Comparison of ENCODE assay signal across 24 cellular contexts in the genomic region with DNA sequence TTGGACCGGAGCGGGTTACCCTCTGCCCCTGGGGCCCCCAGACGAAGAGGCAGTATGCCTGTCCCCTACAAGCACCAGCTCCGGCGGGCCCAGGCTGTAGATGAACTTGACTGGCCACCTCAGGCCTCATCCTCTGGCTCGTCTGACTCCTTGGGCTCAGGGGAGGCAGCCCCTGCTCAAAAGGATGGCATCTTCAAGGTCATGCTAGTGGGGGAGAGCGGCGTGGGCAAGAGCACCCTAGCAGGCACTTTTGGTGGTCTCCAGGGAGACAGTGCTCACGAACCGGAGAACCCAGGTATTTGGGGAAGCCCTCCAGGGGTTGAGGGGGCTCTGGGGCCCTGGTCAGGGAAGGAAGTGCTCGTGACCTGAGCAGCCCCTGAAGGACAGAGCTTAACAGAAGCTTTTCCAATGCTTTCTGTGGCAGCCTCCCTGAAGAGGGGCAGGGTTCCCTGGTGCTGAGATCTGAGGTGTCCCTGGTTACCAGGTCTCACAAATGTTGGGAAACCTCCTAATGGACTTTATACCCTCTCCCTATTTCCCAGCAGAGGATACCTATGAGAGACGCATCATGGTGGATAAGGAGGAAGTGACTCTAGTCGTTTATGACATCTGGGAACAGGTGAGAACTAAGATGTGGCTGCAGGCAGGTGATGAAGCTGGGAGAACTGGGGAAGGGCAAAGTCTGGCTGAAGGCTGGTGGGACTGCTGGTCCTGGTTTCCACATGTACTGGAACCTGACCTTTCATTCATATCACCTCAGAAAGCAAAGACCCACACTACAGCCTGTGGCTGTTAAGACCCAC. TPM values are rescaled to one million over a fixed set of nuclear protein-coding genes. Genes with fewer than 3 reads are reported as not detected.
DNase-seq lines count a peak whose midpoint lies in the region; ATAC-seq, FAIRE-seq and TF ChIP-seq lines count a peak whose summit lies in the region.
"Had no signal": no experiment of that assay in that cellular context is flagged by ENCODE, and none has a peak within 500 bp of the region (broad histone marks: within the 10 kb centered on the region; RNA-seq: fewer than 3 reads in every experiment).

No MANE protein-coding gene starts in this region.

- DNase-seq in natural killer cell (no peak), astrocyte (ENCODE audit: low read depth) (no peak), HT-29 (ENCODE audit: low spot score) (no peak), CD1c-positive myeloid dendritic cell (ENCODE audit: extremely low spot score) (no peak), dedifferentiated amniotic fluid mesenchymal stem cell (ENCODE audit: extremely low spot score) (no peak), NCI-H2107 (lab: John Stamatoyannopoulos, UW) (no peak)
- no peak for DNase-seq in natural killer cell treated with Interleukin-12 subunit alpha and Interleukin-12 subunit beta and Interleukin-15 and Interleukin-18, amount 100 ng/mL, for 72 hours (ENCODE audit: low spot score)
- no peak for DNase-seq in naive thymus-derived CD4-positive, alpha-beta T cell
- DNase-seq: ACHN; activated CD8-positive, alpha-beta T cell treated with anti-CD3 and anti-CD28 coated beads, Interleukin-2, amount 10 ng/mL, durations not matched to agents 7 days and 5 days; activated naive CD4-positive, alpha-beta T cell treated with anti-CD3 and anti-CD28 coated beads, Interleukin-2, amount 50 U/mL, for 16 hours; activated T-cell treated with anti-CD3 and anti-CD28 coated beads, Interleukin-2, amount 50 U/mL, for 4 hours; colonic mucosa; EL; GM23248; heart left ventricle; islet precursor cell; Karpas-422; NCI-H1105 treated with DMSO at 0.1 percent for 48 hours; NCI-H2171; NCI-H526 treated with DMSO at 0.1 percent for 48 hours; SHP77 had no signal

- peak overlapping the region; percentile 50 for H3K4me3 Mint-ChIP-seq in natural killer cell
- no peak overlapping the region for H3K4me3 Mint-ChIP-seq in natural killer cell treated with Interleukin-12 subunit alpha and Interleukin-12 subunit beta and Interleukin-15 and Interleukin-18, amount 100 ng/mL, for 72 hours
- H3K4me3 Mint-ChIP-seq in astrocyte (ENCODE audit: unreplicated experiment): peak overlapping the region; percentile 45
- peak overlapping the region in 9 of 10 donors; percentile 0 to 100 (median 38) for H3K4me3 Mint-ChIP-seq in naive thymus-derived CD4-positive, alpha-beta T cell
- H3K4me3 Mint-ChIP-seq: activated CD8-positive, alpha-beta T cell treated with anti-CD3 and anti-CD28 coated beads, Interleukin-2, amount 10 ng/mL, durations not matched to agents 7 days and 5 days had no signal

- no peaks in the 10 kb centered on the region for H3K27me3 ChIP-seq in astrocyte (ENCODE audit: insufficient read depth, low read length)
- H3K27me3 ChIP-seq in naive thymus-derived CD4-positive, alpha-beta T cell (ENCODE audit: control insufficient read depth in 2 of 2, insufficient read depth in 2 of 2, low read length in 2 of 2): no peaks in the 10 kb centered on the region
- H3K27me3 ChIP-seq: colonic mucosa, heart left ventricle had no signal

- H3K27me3 Mint-ChIP-seq in natural killer cell (ENCODE audit: low read depth in 2 of 2): peaks cover 0 to 3% of the 10 kb centered on the region in 2 donors
- peaks cover 0 to 3% of the 10 kb centered on the region in 2 donors for H3K27me3 Mint-ChIP-seq in natural killer cell treated with Interleukin-12 subunit alpha and Interleukin-12 subunit beta and Interleukin-15 and Interleukin-18, amount 100 ng/mL, for 72 hours
- peaks cover 5% of the 10 kb centered on the region for H3K27me3 Mint-ChIP-seq in astrocyte (ENCODE audit: low read depth, unreplicated experiment)
- peaks cover 0 to 21% (median 0%) of the 10 kb centered on the region in 5 donors for H3K27me3 Mint-ChIP-seq in naive thymus-derived CD4-positive, alpha-beta T cell

- H3K4me2 ChIP-seq in astrocyte (ENCODE audit: low read length): no peak overlapping the region

- H3K9ac ChIP-seq in astrocyte (ENCODE audit: low read length): no peak overlapping the region
- H3K9ac ChIP-seq: GM23248 had no signal

- H4K20me1 ChIP-seq in astrocyte (ENCODE audit: insufficient read depth, low read length): no peaks in the 10 kb centered on the region

- ATAC-seq in natural killer cell: no peak
- no peak for ATAC-seq in natural killer cell treated with Interleukin-12 subunit alpha and Interleukin-12 subunit beta and Interleukin-15 and Interleukin-18, amount 100 ng/mL, for 72 hours
- ATAC-seq in naive thymus-derived CD4-positive, alpha-beta T cell: no peak
- ATAC-seq: activated CD8-positive, alpha-beta T cell treated with anti-CD3 and anti-CD28 coated beads, Interleukin-2, amount 10 ng/mL, durations not matched to agents 7 days and 5 days; activated T-cell treated with anti-CD3 and anti-CD28 coated beads, Interleukin-2, amount 50 U/mL, for 4 hours; heart left ventricle had no signal

- H3K4me3 ChIP-seq in astrocyte (ENCODE audit: insufficient read depth, low read depth, low read length): no peak overlapping the region
- no peak overlapping the region for H3K4me3 ChIP-seq in naive thymus-derived CD4-positive, alpha-beta T cell (ENCODE audit: low read length)
- H3K4me3 ChIP-seq: colonic mucosa, GM23248, heart left ventricle, lung had no signal

- TF ChIP-seq CTCF in natural killer cell (IDR thresholded peaks at IDR 0.05) (no peak), astrocyte (IDR thresholded peaks at IDR 0.05; ENCODE audit: insufficient read depth, low read depth, low read length) (no peak)

- POLR2A ChIA-PET in naive thymus-derived CD4-positive, alpha-beta T cell (lab: Charles Lee): interaction anchor here (0.5 to 10.6 kb wide), 7 partner anchors 11 to 1026 kb away, joined by 3 to 145 read pairs (median 5); partner anchors contain the start of genes HAUS4, LRP10 and RBM23

- CTCF ChIA-PET in naive thymus-derived CD4-positive, alpha-beta T cell (lab: Charles Lee): interaction anchor here (0.9 to 8.0 kb wide), 7 partner anchors 11 to 45 kb away, joined by 4 to 75 read pairs (median 8); partner anchors contain the start of gene LRP10

- peak overlapping the region in 1 of 2 donors; percentile 33 for H3K27ac Mint-ChIP-seq in natural killer cell
- no peak overlapping the region for H3K27ac Mint-ChIP-seq in natural killer cell treated with Interleukin-12 subunit alpha and Interleukin-12 subunit beta and Interleukin-15 and Interleukin-18, amount 100 ng/mL, for 72 hours
- H3K27ac Mint-ChIP-seq in astrocyte (ENCODE audit: unreplicated experiment): no peak overlapping the region
- H3K27ac Mint-ChIP-seq in naive thymus-derived CD4-positive, alpha-beta T cell: peak overlapping the region in 7 of 9 donors; percentile 36 to 96 (median 82)
- H3K27ac Mint-ChIP-seq: activated CD8-positive, alpha-beta T cell treated with anti-CD3 and anti-CD28 coated beads, Interleukin-2, amount 10 ng/mL, durations not matched to agents 7 days and 5 days had no signal

- no peak overlapping the region for H2AFZ ChIP-seq in astrocyte (ENCODE audit: low read depth, low read length)
- H2AFZ ChIP-seq: GM23248 had no signal

- H3K36me3 Mint-ChIP-seq in natural killer cell (no peaks in the 10 kb centered on the region), astrocyte (ENCODE audit: low read depth, unreplicated experiment) (no peaks in the 10 kb centered on the region)
- no peaks in the 10 kb centered on the region for H3K36me3 Mint-ChIP-seq in natural killer cell treated with Interleukin-12 subunit alpha and Interleukin-12 subunit beta and Interleukin-15 and Interleukin-18, amount 100 ng/mL, for 72 hours
- H3K36me3 Mint-ChIP-seq in naive thymus-derived CD4-positive, alpha-beta T cell: peaks cover 0 to 4% (median 2%) of the 10 kb centered on the region in 5 donors

- H3K36me3 ChIP-seq in astrocyte (ENCODE audit: insufficient read depth, low read length): no peaks in the 10 kb centered on the region
- H3K36me3 ChIP-seq in naive thymus-derived CD4-positive, alpha-beta T cell (ENCODE audit: control insufficient read depth in 2 of 3, insufficient read depth in 3 of 3, low read length in 3 of 3): no peaks in the 10 kb centered on the region
- H3K36me3 ChIP-seq: colonic mucosa, heart left ventricle had no signal

- no peak overlapping the region for H3K27ac ChIP-seq in astrocyte (ENCODE audit: low read depth, low read length)
- no peak overlapping the region for H3K27ac ChIP-seq in naive thymus-derived CD4-positive, alpha-beta T cell (ENCODE audit: low read depth, low read length)
- H3K27ac ChIP-seq: colonic mucosa, GM23248, heart left ventricle had no signal

- peaks cover 22% of the 10 kb centered on the region for H3K4me1 ChIP-seq in astrocyte (ENCODE audit: insufficient read depth, low read length)
- peaks cover 21 to 49% of the 10 kb centered on the region in 2 donors for H3K4me1 ChIP-seq in naive thymus-derived CD4-positive, alpha-beta T cell (ENCODE audit: control insufficient read depth in 2 of 2, insufficient read depth in 2 of 2, low read length in 2 of 2)

- FAIRE-seq in astrocyte (lab: Jason Lieb, UNC): no peak

- peaks cover 42 to 60% of the 10 kb centered on the region in 2 donors for H3K4me1 Mint-ChIP-seq in natural killer cell
- peaks cover 31 to 37% of the 10 kb centered on the region in 2 donors for H3K4me1 Mint-ChIP-seq in natural killer cell treated with Interleukin-12 subunit alpha and Interleukin-12 subunit beta and Interleukin-15 and Interleukin-18, amount 100 ng/mL, for 72 hours (ENCODE audit: low read depth in 2 of 2)
- peaks cover 21% of the 10 kb centered on the region for H3K4me1 Mint-ChIP-seq in astrocyte (ENCODE audit: low read depth, unreplicated experiment)
- H3K4me1 Mint-ChIP-seq in naive thymus-derived CD4-positive, alpha-beta T cell: peaks cover 34 to 75% (median 67%) of the 10 kb centered on the region in 7 donors

- intact Hi-C loops in natural killer cell (cut with micrococcal nuclease): no loop called here
- intact Hi-C loops in naive thymus-derived CD4-positive, alpha-beta T cell (cut with micrococcal nuclease): loop anchor here in 1 of 2 donors (5.0 kb wide), 1 partner anchor 58 kb away; the partner anchor contains the start of gene MRPL52

- H3K9me3 Mint-ChIP-seq in natural killer cell: no peaks in the 10 kb centered on the region
- no peaks in the 10 kb centered on the region for H3K9me3 Mint-ChIP-seq in natural killer cell treated with Interleukin-12 subunit alpha and Interleukin-12 subunit beta and Interleukin-15 and Interleukin-18, amount 100 ng/mL, for 72 hours
- no peaks in the 10 kb centered on the region for H3K9me3 Mint-ChIP-seq in astrocyte (ENCODE audit: unreplicated experiment)
- H3K9me3 Mint-ChIP-seq in naive thymus-derived CD4-positive, alpha-beta T cell: no peaks in the 10 kb centered on the region
- H3K9me3 Mint-ChIP-seq: activated T-cell treated with anti-CD3 and anti-CD28 coated beads, Interleukin-2, amount 50 U/mL, for 4 hours; T-helper 1 cell treated with Interleukin-12 subunit alpha and Interleukin-12 subunit beta and Interleukin-4 antibody, amounts not matched to agents 30 μg/mL and 1 μg/mL, for 36 hours had no signal

- no peaks in the 10 kb centered on the region for H3K79me2 ChIP-seq in astrocyte (ENCODE audit: insufficient read depth, low read length)

- H3K9me3 ChIP-seq in astrocyte (ENCODE audit: insufficient read depth, low read depth, low read length): no peaks in the 10 kb centered on the region
- H3K9me3 ChIP-seq in naive thymus-derived CD4-positive, alpha-beta T cell (ENCODE audit: control insufficient read depth in 2 of 3, low read length in 3 of 3): no peaks in the 10 kb centered on the region
- H3K9me3 ChIP-seq: colonic mucosa, heart left ventricle had no signal

RNA-seq across cellular contexts. Expression of gene REM2, which starts 1.9 kb away (rescaled TPM):
- total RNA-seq in natural killer cell (1 to 10 TPM; 4.0 to 8.1 (median 7.9) TPM), astrocyte (0.48 and 0.79 TPM in 2 replicates)
- total RNA-seq in natural killer cell treated with Interleukin-12 subunit alpha and Interleukin-12 subunit beta and Interleukin-15 and Interleukin-18, amount 100 ng/mL, for 72 hours: under 1 TPM in 1 of 2 donors, not detected in 1; 0.43 TPM
- total RNA-seq in naive thymus-derived CD4-positive, alpha-beta T cell: 1 to 10 TPM in 4 of 5 experiments, under 1 TPM in 1; 0.97 to 8.6 (median 5.4) TPM
- 1 to 10 TPM in 1 of 2 donors, under 1 TPM in 1; 0.58 to 1.4 TPM for polyA plus RNA-seq in naive thymus-derived CD4-positive, alpha-beta T cell
- total RNA-seq in HT-29 (2014; rRNA removed; shearing (Covaris generic)): 0.18 and 0.53 TPM in 2 replicates
- polyA plus RNA-seq: GM23248 had no signal

RNA-seq across cellular contexts. Expression of gene LRP10, which starts 13.4 kb away (rescaled TPM):
- 100 to 1,000 TPM in 2 of 3 donors, 10 to 100 TPM in 1; 97.8 to 118 (median 102) TPM for total RNA-seq in natural killer cell
- total RNA-seq in natural killer cell treated with Interleukin-12 subunit alpha and Interleukin-12 subunit beta and Interleukin-15 and Interleukin-18, amount 100 ng/mL, for 72 hours: 10 to 100 TPM; 53.4 to 60.4 TPM
- 142 and 157 TPM in 2 replicates for total RNA-seq in astrocyte
- total RNA-seq in naive thymus-derived CD4-positive, alpha-beta T cell: 10 to 100 TPM; 55.5 to 76.1 (median 72.3) TPM
- polyA plus RNA-seq in naive thymus-derived CD4-positive, alpha-beta T cell: 100 to 1,000 TPM in 1 of 2 donors, 10 to 100 TPM in 1; 68.0 to 103 TPM
- 54.2 and 61.1 TPM in 2 replicates for total RNA-seq in HT-29 (2014; rRNA removed; shearing (Covaris generic))

RNA-seq across cellular contexts. Expression of gene RBM23, which starts 34.0 kb away (rescaled TPM):
- 100 to 1,000 TPM in 2 of 3 donors, 10 to 100 TPM in 1; 86.4 to 120 (median 108) TPM for total RNA-seq in natural killer cell
- 10 to 100 TPM; 88.2 to 94.1 TPM for total RNA-seq in natural killer cell treated with Interleukin-12 subunit alpha and Interleukin-12 subunit beta and Interleukin-15 and Interleukin-18, amount 100 ng/mL, for 72 hours
- total RNA-seq in astrocyte: 43.9 and 49.3 TPM in 2 replicates
- total RNA-seq in naive thymus-derived CD4-positive, alpha-beta T cell: 100 to 1,000 TPM in 2 of 5 experiments, 10 to 100 TPM in 3; 91.9 to 140 (median 99.1) TPM
- polyA plus RNA-seq in naive thymus-derived CD4-positive, alpha-beta T cell: 10 to 100 TPM; 51.2 to 75.0 TPM
- total RNA-seq in HT-29 (2014; rRNA removed; shearing (Covaris generic)): 54.9 and 56.3 TPM in 2 replicates

RNA-seq across cellular contexts. Expression of gene PRMT5, which starts 44.3 kb away (rescaled TPM):
- 10 to 100 TPM; 16.3 to 22.4 (median 18.5) TPM for total RNA-seq in natural killer cell
- 100 to 1,000 TPM; 108 to 171 TPM for total RNA-seq in natural killer cell treated with Interleukin-12 subunit alpha and Interleukin-12 subunit beta and Interleukin-15 and Interleukin-18, amount 100 ng/mL, for 72 hours
- 84.2 and 91.6 TPM in 2 replicates for total RNA-seq in astrocyte
- total RNA-seq in naive thymus-derived CD4-positive, alpha-beta T cell: 10 to 100 TPM; 24.9 to 82.8 (median 34.2) TPM
- polyA plus RNA-seq in naive thymus-derived CD4-positive, alpha-beta T cell: 10 to 100 TPM; 61.8 to 64.5 TPM
- 46.4 and 47.6 TPM in 2 replicates for total RNA-seq in HT-29 (2014; rRNA removed; shearing (Covaris generic))

RNA-seq across cellular contexts. Expression of gene MMP14, which starts 48.5 kb away (rescaled TPM):
- 1 to 10 TPM; 1.2 to 1.7 (median 1.4) TPM for total RNA-seq in natural killer cell
- total RNA-seq in natural killer cell treated with Interleukin-12 subunit alpha and Interleukin-12 subunit beta and Interleukin-15 and Interleukin-18, amount 100 ng/mL, for 72 hours: 1 to 10 TPM; 3.7 to 8.0 TPM
- 911 and 1,063 TPM in 2 replicates for total RNA-seq in astrocyte
- 1 to 10 TPM; 1.8 to 6.6 (median 2.0) TPM for total RNA-seq in naive thymus-derived CD4-positive, alpha-beta T cell
- polyA plus RNA-seq in naive thymus-derived CD4-positive, alpha-beta T cell: not detected
- total RNA-seq in HT-29 (2014; rRNA removed; shearing (Covaris generic)): 1.7 and 3.9 TPM in 2 replicates

Comparison
In these comparisons a context has a peak if more than half of its experiments do, and no peak if none do; other contexts are left out.
1. H3K27ac Mint-ChIP-seq: peak in naive thymus-derived CD4-positive, alpha-beta T cell (7 of 9); none in natural killer cell treated with Interleukin-12 subunit alpha and Interleukin-12 subunit beta and Interleukin-15 and Interleukin-18, amount 100 ng/mL, for 72 hours (0 of 2) and astrocyte (single experiment).